Comparison of ENCODE assay signal across 1 cellular context in the genomic region with DNA sequence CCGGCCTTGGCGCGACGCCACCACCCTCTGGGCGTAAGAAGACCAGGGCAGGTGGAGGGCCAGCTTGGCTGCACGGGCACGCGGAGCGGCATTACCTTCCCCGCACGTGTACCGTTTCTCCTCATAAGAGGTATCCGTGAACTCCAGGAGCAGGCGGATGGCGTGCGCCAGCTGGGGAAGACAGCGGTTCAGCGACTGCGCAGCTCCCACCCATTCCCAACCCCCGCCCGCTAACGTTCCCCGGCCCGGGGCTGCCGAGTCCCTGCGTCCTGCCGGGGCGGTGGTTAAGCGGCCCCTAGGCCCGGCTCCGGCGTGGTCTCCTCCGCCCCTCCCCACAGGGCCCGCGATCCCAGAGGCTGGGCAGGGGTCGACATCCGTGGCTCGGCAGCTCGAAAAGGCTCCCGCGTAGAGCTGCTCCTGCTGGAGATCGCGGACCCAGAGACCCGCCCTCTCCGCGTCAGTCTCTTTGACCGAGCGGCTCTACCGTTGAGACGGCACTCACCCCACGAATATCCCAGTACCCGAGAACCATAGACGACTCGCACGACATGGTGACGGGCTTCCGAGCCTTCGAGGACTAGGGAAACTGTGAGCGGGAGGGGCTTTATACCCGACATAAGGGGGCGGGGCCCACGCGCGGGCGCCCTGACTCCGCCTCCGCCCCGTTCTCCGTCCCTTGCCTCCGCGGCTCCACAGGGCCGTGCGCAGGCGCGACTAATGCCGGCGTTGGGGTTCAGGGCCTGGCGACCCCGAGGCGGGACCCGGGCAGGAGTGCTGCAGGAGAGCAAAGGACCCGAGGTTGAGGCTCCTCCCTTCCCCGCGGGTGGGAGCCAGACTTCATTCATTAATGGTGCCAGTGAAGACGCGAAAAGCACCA.
TF ChIP-seq lines count a peak whose summit lies in the region.

No MANE protein-coding gene starts in this region.

TF ChIP-seq in K562, 482 proteins besides CTCF, POLR2A, EP300 and RAD21 (continued from another document and continues in another):
- TF ChIP-seq, protein P1, sequence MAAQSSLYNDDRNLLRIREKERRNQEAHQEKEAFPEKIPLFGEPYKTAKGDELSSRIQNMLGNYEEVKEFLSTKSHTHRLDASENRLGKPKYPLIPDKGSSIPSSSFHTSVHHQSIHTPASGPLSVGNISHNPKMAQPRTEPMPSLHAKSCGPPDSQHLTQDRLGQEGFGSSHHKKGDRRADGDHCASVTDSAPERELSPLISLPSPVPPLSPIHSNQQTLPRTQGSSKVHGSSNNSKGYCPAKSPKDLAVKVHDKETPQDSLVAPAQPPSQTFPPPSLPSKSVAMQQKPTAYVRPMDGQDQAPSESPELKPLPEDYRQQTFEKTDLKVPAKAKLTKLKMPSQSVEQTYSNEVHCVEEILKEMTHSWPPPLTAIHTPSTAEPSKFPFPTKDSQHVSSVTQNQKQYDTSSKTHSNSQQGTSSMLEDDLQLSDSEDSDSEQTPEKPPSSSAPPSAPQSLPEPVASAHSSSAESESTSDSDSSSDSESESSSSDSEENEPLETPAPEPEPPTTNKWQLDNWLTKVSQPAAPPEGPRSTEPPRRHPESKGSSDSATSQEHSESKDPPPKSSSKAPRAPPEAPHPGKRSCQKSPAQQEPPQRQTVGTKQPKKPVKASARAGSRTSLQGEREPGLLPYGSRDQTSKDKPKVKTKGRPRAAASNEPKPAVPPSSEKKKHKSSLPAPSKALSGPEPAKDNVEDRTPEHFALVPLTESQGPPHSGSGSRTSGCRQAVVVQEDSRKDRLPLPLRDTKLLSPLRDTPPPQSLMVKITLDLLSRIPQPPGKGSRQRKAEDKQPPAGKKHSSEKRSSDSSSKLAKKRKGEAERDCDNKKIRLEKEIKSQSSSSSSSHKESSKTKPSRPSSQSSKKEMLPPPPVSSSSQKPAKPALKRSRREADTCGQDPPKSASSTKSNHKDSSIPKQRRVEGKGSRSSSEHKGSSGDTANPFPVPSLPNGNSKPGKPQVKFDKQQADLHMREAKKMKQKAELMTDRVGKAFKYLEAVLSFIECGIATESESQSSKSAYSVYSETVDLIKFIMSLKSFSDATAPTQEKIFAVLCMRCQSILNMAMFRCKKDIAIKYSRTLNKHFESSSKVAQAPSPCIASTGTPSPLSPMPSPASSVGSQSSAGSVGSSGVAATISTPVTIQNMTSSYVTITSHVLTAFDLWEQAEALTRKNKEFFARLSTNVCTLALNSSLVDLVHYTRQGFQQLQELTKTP (IDR thresholded peaks at IDR 0.05; ENCODE audit: low read depth in 1 of 2, partially characterized antibody in 2 of 2), result no peak
- TF ChIP-seq EZH2 (IDR thresholded peaks at IDR 0.05; ENCODE audit: borderline replicate concordance, low read depth, low read length), result no peak
- TF ChIP-seq HNRNPL (IDR thresholded peaks at IDR 0.05; ENCODE audit: low read depth, low read length), result no peak
- TF ChIP-seq PRMT5 (CRISPR knock-in tag; IDR thresholded peaks at IDR 0.05), result no peak
- TF ChIP-seq SMARCA4 (IDR thresholded peaks at IDR 0.05), result no peak
- TF ChIP-seq ZZZ3 (IDR thresholded peaks at IDR 0.05), result no peak
- TF ChIP-seq, protein P2, sequence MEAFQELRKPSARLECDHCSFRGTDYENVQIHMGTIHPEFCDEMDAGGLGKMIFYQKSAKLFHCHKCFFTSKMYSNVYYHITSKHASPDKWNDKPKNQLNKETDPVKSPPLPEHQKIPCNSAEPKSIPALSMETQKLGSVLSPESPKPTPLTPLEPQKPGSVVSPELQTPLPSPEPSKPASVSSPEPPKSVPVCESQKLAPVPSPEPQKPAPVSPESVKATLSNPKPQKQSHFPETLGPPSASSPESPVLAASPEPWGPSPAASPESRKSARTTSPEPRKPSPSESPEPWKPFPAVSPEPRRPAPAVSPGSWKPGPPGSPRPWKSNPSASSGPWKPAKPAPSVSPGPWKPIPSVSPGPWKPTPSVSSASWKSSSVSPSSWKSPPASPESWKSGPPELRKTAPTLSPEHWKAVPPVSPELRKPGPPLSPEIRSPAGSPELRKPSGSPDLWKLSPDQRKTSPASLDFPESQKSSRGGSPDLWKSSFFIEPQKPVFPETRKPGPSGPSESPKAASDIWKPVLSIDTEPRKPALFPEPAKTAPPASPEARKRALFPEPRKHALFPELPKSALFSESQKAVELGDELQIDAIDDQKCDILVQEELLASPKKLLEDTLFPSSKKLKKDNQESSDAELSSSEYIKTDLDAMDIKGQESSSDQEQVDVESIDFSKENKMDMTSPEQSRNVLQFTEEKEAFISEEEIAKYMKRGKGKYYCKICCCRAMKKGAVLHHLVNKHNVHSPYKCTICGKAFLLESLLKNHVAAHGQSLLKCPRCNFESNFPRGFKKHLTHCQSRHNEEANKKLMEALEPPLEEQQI (IDR thresholded peaks at IDR 0.05), result no peak
- TF ChIP-seq POLR2G (IDR thresholded peaks at IDR 0.05; ENCODE audit: low read depth, low read length), result peak; percentile 80
- TF ChIP-seq XRCC4 (IDR thresholded peaks at IDR 0.05; ENCODE audit: extremely low read depth, insufficient read depth, insufficient read length), result no peak
- TF ChIP-seq IFI16 (CRISPR knock-in tag; IDR thresholded peaks at IDR 0.05), result no peak
- TF ChIP-seq ZNF707 (CRISPR knock-in tag; conservative IDR thresholded peaks at IDR 0.05), result no peak
- TF ChIP-seq YY1 (IDR thresholded peaks at IDR 0.05; ENCODE audit: borderline replicate concordance in 1 of 3, control insufficient read depth in 1 of 3, extremely low read depth in 1 of 3, insufficient read depth in 3 of 3, insufficient read length in 1 of 3, insufficient replicate concordance in 2 of 3, low read depth in 1 of 3, low read length in 2 of 3), result no peak
- TF ChIP-seq, protein P3, sequence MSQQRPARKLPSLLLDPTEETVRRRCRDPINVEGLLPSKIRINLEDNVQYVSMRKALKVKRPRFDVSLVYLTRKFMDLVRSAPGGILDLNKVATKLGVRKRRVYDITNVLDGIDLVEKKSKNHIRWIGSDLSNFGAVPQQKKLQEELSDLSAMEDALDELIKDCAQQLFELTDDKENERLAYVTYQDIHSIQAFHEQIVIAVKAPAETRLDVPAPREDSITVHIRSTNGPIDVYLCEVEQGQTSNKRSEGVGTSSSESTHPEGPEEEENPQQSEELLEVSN (IDR thresholded peaks at IDR 0.05; ENCODE audit: borderline replicate concordance in 1 of 2, extremely low read depth in 1 of 2, insufficient read depth in 1 of 2, insufficient read length in 1 of 2, low read depth in 1 of 2, low read length in 1 of 2, poor library complexity in 1 of 2, severe bottlenecking in 1 of 2), result peak; percentile 59 to 70
- TF ChIP-seq RUNX1 (IDR thresholded peaks at IDR 0.05; ENCODE audit: low read depth), result no peak
- no peak for TF ChIP-seq ZNF263 (CRISPR knock-in tag; IDR thresholded peaks at IDR 0.05; ENCODE audit: borderline replicate concordance)
- no peak for TF ChIP-seq POLR2AphosphoS5 (IDR thresholded peaks at IDR 0.05; ENCODE audit: control insufficient read depth, insufficient read depth, low read depth, low read length)
- TF ChIP-seq NR2C2 (CRISPR knock-in tag; IDR thresholded peaks at IDR 0.05), result no peak
- TF ChIP-seq NR2C2 (tag; IDR thresholded peaks at IDR 0.05), result no peak
- no peak for TF ChIP-seq PTBP1 (IDR thresholded peaks at IDR 0.05; ENCODE audit: low read depth, low read length)
- no peak for TF ChIP-seq ZNF212 (CRISPR knock-in tag; IDR thresholded peaks at IDR 0.05)
- TF ChIP-seq, protein P4, sequence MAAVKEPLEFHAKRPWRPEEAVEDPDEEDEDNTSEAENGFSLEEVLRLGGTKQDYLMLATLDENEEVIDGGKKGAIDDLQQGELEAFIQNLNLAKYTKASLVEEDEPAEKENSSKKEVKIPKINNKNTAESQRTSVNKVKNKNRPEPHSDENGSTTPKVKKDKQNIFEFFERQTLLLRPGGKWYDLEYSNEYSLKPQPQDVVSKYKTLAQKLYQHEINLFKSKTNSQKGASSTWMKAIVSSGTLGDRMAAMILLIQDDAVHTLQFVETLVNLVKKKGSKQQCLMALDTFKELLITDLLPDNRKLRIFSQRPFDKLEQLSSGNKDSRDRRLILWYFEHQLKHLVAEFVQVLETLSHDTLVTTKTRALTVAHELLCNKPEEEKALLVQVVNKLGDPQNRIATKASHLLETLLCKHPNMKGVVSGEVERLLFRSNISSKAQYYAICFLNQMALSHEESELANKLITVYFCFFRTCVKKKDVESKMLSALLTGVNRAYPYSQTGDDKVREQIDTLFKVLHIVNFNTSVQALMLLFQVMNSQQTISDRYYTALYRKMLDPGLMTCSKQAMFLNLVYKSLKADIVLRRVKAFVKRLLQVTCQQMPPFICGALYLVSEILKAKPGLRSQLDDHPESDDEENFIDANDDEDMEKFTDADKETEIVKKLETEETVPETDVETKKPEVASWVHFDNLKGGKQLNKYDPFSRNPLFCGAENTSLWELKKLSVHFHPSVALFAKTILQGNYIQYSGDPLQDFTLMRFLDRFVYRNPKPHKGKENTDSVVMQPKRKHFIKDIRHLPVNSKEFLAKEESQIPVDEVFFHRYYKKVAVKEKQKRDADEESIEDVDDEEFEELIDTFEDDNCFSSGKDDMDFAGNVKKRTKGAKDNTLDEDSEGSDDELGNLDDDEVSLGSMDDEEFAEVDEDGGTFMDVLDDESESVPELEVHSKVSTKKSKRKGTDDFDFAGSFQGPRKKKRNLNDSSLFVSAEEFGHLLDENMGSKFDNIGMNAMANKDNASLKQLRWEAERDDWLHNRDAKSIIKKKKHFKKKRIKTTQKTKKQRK (IDR thresholded peaks at IDR 0.05; ENCODE audit: borderline replicate concordance, low read depth, low read length), result no peak
- TF ChIP-seq SMARCE1 (IDR thresholded peaks at IDR 0.05), result no peak
- TF ChIP-seq KLF1 (tag; IDR thresholded peaks at IDR 0.05), result no peak
- TF ChIP-seq PTTG1 (tag; IDR thresholded peaks at IDR 0.05; ENCODE audit: low read depth), result no peak
- TF ChIP-seq RBM14 (IDR thresholded peaks at IDR 0.05; ENCODE audit: borderline replicate concordance, insufficient read depth, low read depth, low read length), result no peak
- no peak for TF ChIP-seq POLR3A (IDR thresholded peaks at IDR 0.05; ENCODE audit: borderline replicate concordance, extremely low read depth, insufficient read depth, insufficient read length)
- no peak for TF ChIP-seq GTF2F1 (IDR thresholded peaks at IDR 0.05; ENCODE audit: low read depth, low read length)
- TF ChIP-seq, protein P5, sequence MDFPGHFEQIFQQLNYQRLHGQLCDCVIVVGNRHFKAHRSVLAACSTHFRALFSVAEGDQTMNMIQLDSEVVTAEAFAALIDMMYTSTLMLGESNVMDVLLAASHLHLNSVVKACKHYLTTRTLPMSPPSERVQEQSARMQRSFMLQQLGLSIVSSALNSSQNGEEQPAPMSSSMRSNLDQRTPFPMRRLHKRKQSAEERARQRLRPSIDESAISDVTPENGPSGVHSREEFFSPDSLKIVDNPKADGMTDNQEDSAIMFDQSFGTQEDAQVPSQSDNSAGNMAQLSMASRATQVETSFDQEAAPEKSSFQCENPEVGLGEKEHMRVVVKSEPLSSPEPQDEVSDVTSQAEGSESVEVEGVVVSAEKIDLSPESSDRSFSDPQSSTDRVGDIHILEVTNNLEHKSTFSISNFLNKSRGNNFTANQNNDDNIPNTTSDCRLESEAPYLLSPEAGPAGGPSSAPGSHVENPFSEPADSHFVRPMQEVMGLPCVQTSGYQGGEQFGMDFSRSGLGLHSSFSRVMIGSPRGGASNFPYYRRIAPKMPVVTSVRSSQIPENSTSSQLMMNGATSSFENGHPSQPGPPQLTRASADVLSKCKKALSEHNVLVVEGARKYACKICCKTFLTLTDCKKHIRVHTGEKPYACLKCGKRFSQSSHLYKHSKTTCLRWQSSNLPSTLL (IDR thresholded peaks at IDR 0.05), result no peak
- no peak for TF ChIP-seq KLF16 (IDR thresholded peaks at IDR 0.05)
- peak; percentile 72 for TF ChIP-seq KDM5B (IDR thresholded peaks at IDR 0.05; ENCODE audit: insufficient replicate concordance, low read depth, low read length)
- no peak for TF ChIP-seq ZBTB17 (CRISPR knock-in tag; IDR thresholded peaks at IDR 0.05)
- no peak for TF ChIP-seq DLX4 (CRISPR knock-in tag; IDR thresholded peaks at IDR 0.05)
- TF ChIP-seq SRSF3 (IDR thresholded peaks at IDR 0.05; ENCODE audit: insufficient read depth, low read length), result no peak
- TF ChIP-seq NCOA2 (IDR thresholded peaks at IDR 0.05; ENCODE audit: partially characterized antibody in 2 of 2), result no peak
- TF ChIP-seq, protein P6, sequence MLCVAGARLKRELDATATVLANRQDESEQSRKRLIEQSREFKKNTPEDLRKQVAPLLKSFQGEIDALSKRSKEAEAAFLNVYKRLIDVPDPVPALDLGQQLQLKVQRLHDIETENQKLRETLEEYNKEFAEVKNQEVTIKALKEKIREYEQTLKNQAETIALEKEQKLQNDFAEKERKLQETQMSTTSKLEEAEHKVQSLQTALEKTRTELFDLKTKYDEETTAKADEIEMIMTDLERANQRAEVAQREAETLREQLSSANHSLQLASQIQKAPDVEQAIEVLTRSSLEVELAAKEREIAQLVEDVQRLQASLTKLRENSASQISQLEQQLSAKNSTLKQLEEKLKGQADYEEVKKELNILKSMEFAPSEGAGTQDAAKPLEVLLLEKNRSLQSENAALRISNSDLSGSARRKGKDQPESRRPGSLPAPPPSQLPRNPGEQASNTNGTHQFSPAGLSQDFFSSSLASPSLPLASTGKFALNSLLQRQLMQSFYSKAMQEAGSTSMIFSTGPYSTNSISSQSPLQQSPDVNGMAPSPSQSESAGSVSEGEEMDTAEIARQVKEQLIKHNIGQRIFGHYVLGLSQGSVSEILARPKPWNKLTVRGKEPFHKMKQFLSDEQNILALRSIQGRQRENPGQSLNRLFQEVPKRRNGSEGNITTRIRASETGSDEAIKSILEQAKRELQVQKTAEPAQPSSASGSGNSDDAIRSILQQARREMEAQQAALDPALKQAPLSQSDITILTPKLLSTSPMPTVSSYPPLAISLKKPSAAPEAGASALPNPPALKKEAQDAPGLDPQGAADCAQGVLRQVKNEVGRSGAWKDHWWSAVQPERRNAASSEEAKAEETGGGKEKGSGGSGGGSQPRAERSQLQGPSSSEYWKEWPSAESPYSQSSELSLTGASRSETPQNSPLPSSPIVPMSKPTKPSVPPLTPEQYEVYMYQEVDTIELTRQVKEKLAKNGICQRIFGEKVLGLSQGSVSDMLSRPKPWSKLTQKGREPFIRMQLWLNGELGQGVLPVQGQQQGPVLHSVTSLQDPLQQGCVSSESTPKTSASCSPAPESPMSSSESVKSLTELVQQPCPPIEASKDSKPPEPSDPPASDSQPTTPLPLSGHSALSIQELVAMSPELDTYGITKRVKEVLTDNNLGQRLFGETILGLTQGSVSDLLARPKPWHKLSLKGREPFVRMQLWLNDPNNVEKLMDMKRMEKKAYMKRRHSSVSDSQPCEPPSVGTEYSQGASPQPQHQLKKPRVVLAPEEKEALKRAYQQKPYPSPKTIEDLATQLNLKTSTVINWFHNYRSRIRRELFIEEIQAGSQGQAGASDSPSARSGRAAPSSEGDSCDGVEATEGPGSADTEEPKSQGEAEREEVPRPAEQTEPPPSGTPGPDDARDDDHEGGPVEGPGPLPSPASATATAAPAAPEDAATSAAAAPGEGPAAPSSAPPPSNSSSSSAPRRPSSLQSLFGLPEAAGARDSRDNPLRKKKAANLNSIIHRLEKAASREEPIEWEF (CRISPR knock-in tag; IDR thresholded peaks at IDR 0.05), result no peak
